ENCODE assay signal across 20 cellular contexts in genomic region chr11:24900524-24900923, GRCh38.
DNase-seq lines count a peak whose midpoint lies in the region; ATAC-seq and TF ChIP-seq lines count a peak whose summit lies in the region.
"Had no signal": no experiment of that assay in that cellular context is flagged by ENCODE, and none has a peak within 500 bp of the region (broad histone marks: within the 10 kb centered on the region; RNA-seq: fewer than 3 reads in every experiment).

No MANE protein-coding gene starts in this region.

- TF ChIP-seq CTCF in GM10248 (IDR thresholded peaks at IDR 0.05; ENCODE audit: control extremely low read depth, extremely low read depth, low read depth, missing control alignments) (no peak), GM20000 (IDR thresholded peaks at IDR 0.05; ENCODE audit: extremely low read depth, missing control alignments) (no peak)

- no peaks in the 10 kb centered on the region for H3K4me1 ChIP-seq in adipocyte (ENCODE audit: control insufficient read depth, insufficient read depth, low read length)
- H3K4me1 ChIP-seq: lower lobe of right lung, psoas muscle had no signal

- POLR2A ChIA-PET in GM10248 (lab: Yijun Ruan, JAX), result no interaction called here

- peak; percentile 5 for DNase-seq in GM10248 (ENCODE audit: extremely low spot score)
- DNase-seq in GM20000 (ENCODE audit: low spot score), result peak; percentile 25
- peak; percentile 41 for DNase-seq in adipocyte (ENCODE audit: low read depth)
- DNase-seq in DMS 273 (lab: John Stamatoyannopoulos, UW; ENCODE audit: unreplicated experiment), result no peak
- no peak for DNase-seq in stimulated activated CD4-positive, alpha-beta T cell treated with anti-CD3 and anti-CD28 coated beads, Interleukin-2, amount 100 ng/mL, for 24 hours
- DNase-seq in DMS114 treated with DMSO at 0.1 percent for 48 hours (lab: John Stamatoyannopoulos, UW; ENCODE audit: unreplicated experiment), result no peak
- no peak for DNase-seq in left ventricle myocardium superior
- DNase-seq: activated CD4-positive, alpha-beta memory T cell treated with anti-CD3 and anti-CD28 coated beads, Interleukin-2, amount 10 ng/mL, durations not matched to agents 7 days and 5 days; cerebellar nuclear complex; foreskin fibroblast; GF-D8; H7; lower lobe of right lung; NCI-H187; nephron progenitor cell; psoas muscle; stimulated activated naive CD8-positive, alpha-beta T cell treated with anti-CD3 and anti-CD28 coated beads, Interleukin-15, Interleukin-2, amounts not matched to agents 100 U/mL and 50 U/mL, for 24 hours had no signal

- intact Hi-C loops in left ventricle myocardium superior (cut with micrococcal nuclease), result no loop called here

- no peaks in the 10 kb centered on the region for H3K36me3 ChIP-seq in adipocyte (ENCODE audit: control insufficient read depth, insufficient read depth, low read length, severe bottlenecking)
- H3K36me3 ChIP-seq: lower lobe of right lung had no signal

- H3K4me3 ChIP-seq in adipocyte (ENCODE audit: low read length), result no peak overlapping the region
- H3K4me3 ChIP-seq: lower lobe of right lung, psoas muscle had no signal

- H3K9me3 ChIP-seq in adipocyte (ENCODE audit: control insufficient read depth, low read length), result no peaks in the 10 kb centered on the region
- H3K9me3 ChIP-seq: lower lobe of right lung, psoas muscle had no signal

- ATAC-seq in HG03280 (IDR thresholded peaks at IDR 0.05; ENCODE audit: unreplicated experiment) (peak; percentile 71), left ventricle myocardium superior (no peak)
- ATAC-seq: activated T-helper 17 cell treated with anti-CD3 and anti-CD28 coated beads, Interleukin-2, amount 50 U/mL, for 72 hours; lower lobe of right lung; Panc1; psoas muscle; stimulated activated naive CD8-positive, alpha-beta T cell treated with anti-CD3 and anti-CD28 coated beads, Interleukin-15, Interleukin-2, amounts not matched to agents 100 U/mL and 50 U/mL, for 24 hours had no signal

- H3K9ac ChIP-seq in adipocyte (ENCODE audit: low read length), result no peak overlapping the region

- CTCF ChIA-PET in GM10248 (lab: Yijun Ruan, JAX), result interaction anchor here (0.7 kb wide), 1 partner anchor 30 kb away, joined by 4 read pairs; no protein-coding TSS in a partner anchor

- H3K27me3 ChIP-seq in adipocyte (replicated peaks; ENCODE audit: control insufficient read depth, insufficient read depth, low read length), result no peaks in the 10 kb centered on the region

Comparison
In these comparisons a context has a peak if more than half of its experiments do, and no peak if none do; other contexts are left out.
1. DNase-seq: peak in GM10248 (single experiment), GM20000 (single experiment) and adipocyte (single experiment); none in DMS 273 (single experiment), stimulated activated CD4-positive, alpha-beta T cell treated with anti-CD3 and anti-CD28 coated beads, Interleukin-2, amount 100 ng/mL, for 24 hours (0 of 2), DMS114 treated with DMSO at 0.1 percent for 48 hours (single experiment) and left ventricle myocardium superior (single experiment).